1 cellular context compared by ENCODE assay signal in genomic region chr6:31560697-31561058, GRCh38.
TF ChIP-seq lines count a peak whose summit lies in the region.

No MANE protein-coding gene starts in this region.

TF ChIP-seq in endothelial cell of umbilical vein, 7 proteins besides CTCF, POLR2A, EP300 and RAD21:
- TF ChIP-seq MYC (IDR thresholded peaks at IDR 0.05; ENCODE audit: low read depth, low read length) (no peak), POLR2AphosphoS5 (IDR thresholded peaks at IDR 0.05; ENCODE audit: insufficient read depth, low read depth, low read length) (no peak), GATA2 (IDR thresholded peaks at IDR 0.05; ENCODE audit: insufficient read depth, insufficient read length, low read depth, low read length) (no peak), FOS (IDR thresholded peaks at IDR 0.05; ENCODE audit: borderline replicate concordance, insufficient read depth, low read length) (no peak), EZH2 (IDR thresholded peaks at IDR 0.05; ENCODE audit: borderline replicate concordance, low read depth, low read length, severe bottlenecking) (no peak), JUN (IDR thresholded peaks at IDR 0.05; ENCODE audit: borderline replicate concordance, insufficient read depth, insufficient read length, low read depth) (no peak), MAX (IDR thresholded peaks at IDR 0.05; ENCODE audit: insufficient read depth, insufficient read length) (no peak)
